In genomic region chr1:38013027-38013588, GRCh38 we compare ENCODE assay signal across 7 cellular contexts. TPM values are rescaled to one million over a fixed set of nuclear protein-coding genes. Genes with fewer than 3 reads are reported as not detected.
DNase-seq lines count a peak whose midpoint lies in the region; ATAC-seq and TF ChIP-seq lines count a peak whose summit lies in the region.

No MANE protein-coding gene starts in this region.

- H3K36me3 ChIP-seq in iPS-20b (ENCODE audit: insufficient read depth, low read depth, low read length) (peaks cover 32% of the 10 kb centered on the region), stomach (peaks cover 13 to 24% (median 21%) of the 10 kb centered on the region in 4 donors)

- intact Hi-C loops in stomach (cut with DNase I; ENCODE audit: low total_unique reads) = no loop called here

- DNase-seq in HT1080 (ENCODE audit: low read depth) = peak; percentile 65
- no peak for DNase-seq in stomach
- DNase-seq in HuH-7.5 (ENCODE audit: low spot score) = no peak

- ATAC-seq in GM18520 (IDR thresholded peaks at IDR 0.05; ENCODE audit: unreplicated experiment) (peak; percentile 4), GM21390 (IDR thresholded peaks at IDR 0.05; ENCODE audit: unreplicated experiment) (no peak)

- TF ChIP-seq EP300 in stomach (IDR thresholded peaks at IDR 0.05) = no peak

- H3K4me3 ChIP-seq in iPS-20b (ENCODE audit: low read length) = peak overlapping the region; percentile 91
- H3K4me3 ChIP-seq in stomach = peak overlapping the region; percentile 73 to 91 (median 76)

- no peak for TF ChIP-seq POLR2A in stomach (IDR thresholded peaks at IDR 0.05)

- 2 to 7% (median 6%) methylated on average over 8 of the region's 8 CpGs for WGBS in adipose tissue, 3 donors
- 2 to 5% (median 3%) methylated on average over 8 of the region's 8 CpGs for WGBS in stomach, 5 donors

- H3K9ac ChIP-seq in iPS-20b (ENCODE audit: low read depth, low read length) = peak overlapping the region; percentile 96

- H3K27me3 ChIP-seq in iPS-20b (ENCODE audit: insufficient read depth, low read length) (no peaks in the 10 kb centered on the region), stomach (no peaks in the 10 kb centered on the region)

- no peaks in the 10 kb centered on the region; the same call in none of the 2 replicates for H3K4me1 ChIP-seq in iPS-20b (ENCODE audit: insufficient read depth, low read length)
- peaks cover 30 to 52% (median 40%) of the 10 kb centered on the region in 4 donors for H3K4me1 ChIP-seq in stomach

- TF ChIP-seq CTCF in stomach (IDR thresholded peaks at IDR 0.05) = no peak

- H3K9me3 ChIP-seq in iPS-20b (ENCODE audit: insufficient read depth, low read depth, low read length) (no peaks in the 10 kb centered on the region), stomach (no peaks in the 10 kb centered on the region)

- H3K27ac ChIP-seq in adipose tissue (ENCODE audit: low read depth, low read length) = peak overlapping the region; percentile 35
- peak overlapping the region; percentile 72 for H3K27ac ChIP-seq in iPS-20b (ENCODE audit: low read length)
- H3K27ac ChIP-seq in stomach = peak overlapping the region; percentile 91 to 95 (median 94)

RNA-seq across cellular contexts. Expression of gene UTP11, which starts 0.6 kb away (rescaled TPM):
- total RNA-seq in HT1080 (2014; rRNA removed; shearing (Covaris generic)) = 105 and 115 TPM in 2 replicates
- 98.1 and 129 TPM in 2 replicates for polyA plus RNA-seq in HT1080 (2015; cell fraction: cytosol; rRNA removed)
- 90.3 and 94.5 TPM in 2 replicates for polyA plus RNA-seq in HT1080 (2015; cell fraction: nucleus; rRNA removed)
- polyA plus RNA-seq in adipose tissue = 10 to 100 TPM; 17.3 to 30.4 (median 28.3) TPM
- total RNA-seq in stomach = 10 to 100 TPM in 3 of 5 donors, 1 to 10 TPM in 2; 1.4 to 43.7 (median 10.3) TPM
- 10 to 100 TPM; 22.1 to 24.5 (median 23.1) TPM for polyA plus RNA-seq in stomach

RNA-seq across cellular contexts. Expression of gene FHL3, which starts 7.8 kb away (rescaled TPM):
- total RNA-seq in HT1080 (2014; rRNA removed; shearing (Covaris generic)) = 21.6 and 36.0 TPM in 2 replicates
- polyA plus RNA-seq in HT1080 (2015; cell fraction: cytosol; rRNA removed) = 53.1 and 54.8 TPM in 2 replicates
- 32.9 and 35.2 TPM in 2 replicates for polyA plus RNA-seq in HT1080 (2015; cell fraction: nucleus; rRNA removed)
- polyA plus RNA-seq in adipose tissue (10 to 100 TPM; 11.0 to 16.3 (median 14.1) TPM), stomach (10 to 100 TPM; 18.1 to 28.2 (median 21.7) TPM)
- total RNA-seq in stomach = 10 to 100 TPM in 2 of 5 donors, 1 to 10 TPM in 2, under 1 TPM in 1; 0.58 to 30.4 (median 9.5) TPM

RNA-seq across cellular contexts. Expression of gene SF3A3, which starts 23.3 kb away (rescaled TPM):
- 139 and 142 TPM in 2 replicates for total RNA-seq in HT1080 (2014; rRNA removed; shearing (Covaris generic))
- 74.5 and 81.6 TPM in 2 replicates for polyA plus RNA-seq in HT1080 (2015; cell fraction: cytosol; rRNA removed)
- 121 and 129 TPM in 2 replicates for polyA plus RNA-seq in HT1080 (2015; cell fraction: nucleus; rRNA removed)
- polyA plus RNA-seq in adipose tissue (10 to 100 TPM; 15.1 to 28.7 (median 26.7) TPM), stomach (10 to 100 TPM; 17.1 to 19.9 (median 18.6) TPM)
- 100 to 1,000 TPM in 1 of 5 donors, 10 to 100 TPM in 3, 1 to 10 TPM in 1; 8.2 to 102 (median 72.3) TPM for total RNA-seq in stomach

RNA-seq across cellular contexts. Expression of gene POU3F1, which starts 33.5 kb away (rescaled TPM):
- not detected in 2 replicates for total RNA-seq in HT1080 (2014; rRNA removed; shearing (Covaris generic))
- 0.17 TPM in 2 replicates for polyA plus RNA-seq in HT1080 (2015; cell fraction: cytosol; rRNA removed)
- 0.20 TPM in 1 of 2 replicates, not detected in the other for polyA plus RNA-seq in HT1080 (2015; cell fraction: nucleus; rRNA removed)
- under 1 TPM in 1 of 3 donors, not detected in 2; 0.07 TPM for polyA plus RNA-seq in adipose tissue
- total RNA-seq in stomach = not detected
- polyA plus RNA-seq in stomach = under 1 TPM in 1 of 3 donors, not detected in 2; 0.20 TPM

Comparison
In these comparisons a context has a peak if more than half of its experiments do, and no peak if none do; other contexts are left out.
1. H3K27ac ChIP-seq: peak in every context shown above with its lines; median percentile 94 in stomach; 72 in iPS-20b; 35 in adipose tissue.